1 cellular context compared by ENCODE assay signal in genomic region chr1:154870734-154871133, GRCh38.
TF ChIP-seq lines count a peak whose summit lies in the region.

No MANE protein-coding gene starts in this region.

TF ChIP-seq in HEK293, 187 proteins besides CTCF, POLR2A, EP300 and RAD21 (continued from another document):
- TF ChIP-seq PRDM2 (tag by site-specific recombination; IDR thresholded peaks at IDR 0.05; ENCODE audit: borderline replicate concordance) = no peak
